In genomic region chr3:175512700-175513099, GRCh38 we compare ENCODE assay signal across 29 cellular contexts.
DNase-seq lines count a peak whose midpoint lies in the region; ATAC-seq, FAIRE-seq and TF ChIP-seq lines count a peak whose summit lies in the region.
"Had no signal": no experiment of that assay in that cellular context is flagged by ENCODE, and none has a peak within 500 bp of the region (broad histone marks: within the 10 kb centered on the region; RNA-seq: fewer than 3 reads in every experiment).

No MANE protein-coding gene starts in this region.

- peak overlapping the region; percentile 65 for H3K27ac Mint-ChIP-seq in neural crest cell (ENCODE audit: unreplicated experiment)
- H3K27ac Mint-ChIP-seq: activated CD4-positive, alpha-beta T cell treated with anti-CD3 and anti-CD28 coated beads for 36 hours; activated naive CD8-positive, alpha-beta T cell treated with anti-CD3 and anti-CD28 coated beads, Interleukin-2, amount 10 ng/mL, durations not matched to agents 7 days and 5 days; dendritic cell treated with granulocyte-macrophage colony-stimulating factor and Interleukin-4, amounts not matched to agents 40 ng/mL and 50 ng/mL, for 4 days; stimulated activated naive B cell treated with anti-CD40 and anti-IgM and Interleukin-4, amounts not matched to agents 10 μg/mL and 1 μg/mL and 100 μg/mL, for 72 hours had no signal

- no peak for TF ChIP-seq CTCF in fibroblast of pulmonary artery (IDR thresholded peaks at IDR 0.05; ENCODE audit: low read length, missing control alignments)
- TF ChIP-seq CTCF in neural crest cell (conservative IDR thresholded peaks at IDR 0.05), result no peak
- no peak for TF ChIP-seq CTCF in Peyer's patch (IDR thresholded peaks at IDR 0.05)

- H3K9me3 Mint-ChIP-seq in neural crest cell, result peaks cover 12% of the 10 kb centered on the region

- DNase-seq in amygdala (lab: John Stamatoyannopoulos, UW), result peak in 36 of 56 donors; percentile 1 to 70 (median 20)
- peak; percentile 2 for DNase-seq in fibroblast of pulmonary artery (ENCODE audit: low read depth)
- DNase-seq in neural crest cell (ENCODE audit: low read depth, low spot score), result no peak
- peak; percentile 1 for DNase-seq in urothelium cell line (ENCODE audit: low spot score)
- no peak for DNase-seq in SW480 (ENCODE audit: low spot score)
- no peak for DNase-seq in Peyer's patch
- DNase-seq in NCI-H2081 (lab: John Stamatoyannopoulos, UW), result no peak
- DNase-seq: activated CD4-positive, alpha-beta T cell treated with anti-CD3 and anti-CD28 coated beads for 36 hours; activated effector memory CD4-positive, alpha-beta T cell treated with anti-CD3 and anti-CD28 coated beads, Interleukin-2, amount 50 U/mL, for 16 hours; activated naive CD8-positive, alpha-beta T cell treated with anti-CD3 and anti-CD28 coated beads, Interleukin-2, amount 10 ng/mL, durations not matched to agents 7 days and 5 days; activated T-cell treated with anti-CD3 and anti-CD28 coated beads for 4 hours; central memory CD4-positive, alpha-beta T cell; COR-L47; DMS53; IMR-90; islet precursor cell; left ventricle myocardium inferior; NCI-H146; NCI-H2107; occipital lobe; SHP77; stimulated activated naive B cell treated with anti-CD40 and anti-IgM and Interleukin-4, amounts not matched to agents 10 μg/mL and 1 μg/mL and 100 μg/mL, for 72 hours had no signal

- TF ChIP-seq POLR2A in Peyer's patch (IDR thresholded peaks at IDR 0.05), result no peak

- peaks cover 2% of the 10 kb centered on the region for H3K36me3 Mint-ChIP-seq in neural crest cell (ENCODE audit: low read depth)
- H3K36me3 Mint-ChIP-seq: activated naive CD8-positive, alpha-beta T cell treated with anti-CD3 and anti-CD28 coated beads, Interleukin-2, amount 10 ng/mL, durations not matched to agents 7 days and 5 days; stimulated activated naive B cell treated with anti-CD40 and anti-IgM and Interleukin-4, amounts not matched to agents 10 μg/mL and 1 μg/mL and 100 μg/mL, for 72 hours had no signal

- no peak for FAIRE-seq in urothelium cell line (lab: Jason Lieb, UNC)
- FAIRE-seq: endometrium, G401.6 had no signal

- no peaks in the 10 kb centered on the region for H3K36me3 ChIP-seq in Peyer's patch
- H3K36me3 ChIP-seq: gastroesophageal sphincter, left ventricle myocardium inferior, suprapubic skin had no signal

- peaks cover 27% of the 10 kb centered on the region for H3K4me1 Mint-ChIP-seq in neural crest cell
- H3K4me1 Mint-ChIP-seq: activated CD4-positive, alpha-beta T cell treated with anti-CD3 and anti-CD28 coated beads for 36 hours; activated naive CD8-positive, alpha-beta T cell treated with anti-CD3 and anti-CD28 coated beads, Interleukin-2, amount 10 ng/mL, durations not matched to agents 7 days and 5 days; stimulated activated naive B cell treated with anti-CD40 and anti-IgM and Interleukin-4, amounts not matched to agents 10 μg/mL and 1 μg/mL and 100 μg/mL, for 72 hours had no signal

- peak overlapping the region; percentile 47 for H3K4me3 Mint-ChIP-seq in neural crest cell
- H3K4me3 Mint-ChIP-seq: activated CD4-positive, alpha-beta T cell treated with anti-CD3 and anti-CD28 coated beads for 36 hours; activated naive CD8-positive, alpha-beta T cell treated with anti-CD3 and anti-CD28 coated beads, Interleukin-2, amount 10 ng/mL, durations not matched to agents 7 days and 5 days; dendritic cell treated with granulocyte-macrophage colony-stimulating factor and Interleukin-4, amounts not matched to agents 40 ng/mL and 50 ng/mL, for 4 days; stimulated activated naive B cell treated with anti-CD40 and anti-IgM and Interleukin-4, amounts not matched to agents 10 μg/mL and 1 μg/mL and 100 μg/mL, for 72 hours had no signal

- no peak overlapping the region for H3K27ac ChIP-seq in Peyer's patch
- H3K27ac ChIP-seq: BLaER1 treated with 17β-estradiol and CSF1 and Interleukin-3, amounts not matched to agents 10 nM and 100 nM; gastroesophageal sphincter; left ventricle myocardium inferior; suprapubic skin had no signal

- ATAC-seq in HG03097 (IDR thresholded peaks at IDR 0.05; ENCODE audit: low FRiP score, unreplicated experiment), result no peak
- ATAC-seq: activated CD4-positive, alpha-beta T cell treated with anti-CD3 and anti-CD28 coated beads for 36 hours; gastroesophageal sphincter; stimulated activated naive B cell treated with anti-CD40 and anti-IgM and Interleukin-4, amounts not matched to agents 10 μg/mL and 1 μg/mL and 100 μg/mL, for 72 hours had no signal

- H3K27me3 Mint-ChIP-seq in neural crest cell (ENCODE audit: low read depth), result no peaks in the 10 kb centered on the region
- H3K27me3 Mint-ChIP-seq: activated CD4-positive, alpha-beta T cell treated with anti-CD3 and anti-CD28 coated beads for 36 hours; activated naive CD8-positive, alpha-beta T cell treated with anti-CD3 and anti-CD28 coated beads, Interleukin-2, amount 10 ng/mL, durations not matched to agents 7 days and 5 days; dendritic cell treated with granulocyte-macrophage colony-stimulating factor and Interleukin-4, amounts not matched to agents 40 ng/mL and 50 ng/mL, for 4 days; stimulated activated naive B cell treated with anti-CD40 and anti-IgM and Interleukin-4, amounts not matched to agents 10 μg/mL and 1 μg/mL and 100 μg/mL, for 72 hours had no signal

- H3K9me3 ChIP-seq in Peyer's patch, result no peaks in the 10 kb centered on the region
- H3K9me3 ChIP-seq: gastroesophageal sphincter, left ventricle myocardium inferior, suprapubic skin had no signal

- no peaks in the 10 kb centered on the region for H3K27me3 ChIP-seq in Peyer's patch
- H3K27me3 ChIP-seq: BLaER1 treated with 17β-estradiol and CSF1 and Interleukin-3, amounts not matched to agents 10 nM and 100 nM; gastroesophageal sphincter; suprapubic skin had no signal

- no peak overlapping the region for H3K4me3 ChIP-seq in fibroblast of pulmonary artery (replicated peaks; ENCODE audit: low read depth, low read length)
- no peak overlapping the region for H3K4me3 ChIP-seq in Peyer's patch
- H3K4me3 ChIP-seq: BLaER1 treated with 17β-estradiol and CSF1 and Interleukin-3, amounts not matched to agents 10 nM and 100 nM; gastroesophageal sphincter; left ventricle myocardium inferior; suprapubic skin had no signal

- H3K4me1 ChIP-seq in Peyer's patch, result no peaks in the 10 kb centered on the region
- H3K4me1 ChIP-seq: gastroesophageal sphincter, left ventricle myocardium inferior, suprapubic skin had no signal

Comparison
In these comparisons a context has a peak if more than half of its experiments do, and no peak if none do; other contexts are left out.
1. DNase-seq: peak in amygdala (36 of 56), fibroblast of pulmonary artery (single experiment) and urothelium cell line (single experiment); none in neural crest cell (single experiment), SW480 (single experiment), Peyer's patch (0 of 3) and NCI-H2081 (0 of 2).